Comparison of ENCODE assay signal across 11 cellular contexts in genomic region chr4:7909966-7910720, GRCh38. TPM values are rescaled to one million over a fixed set of nuclear protein-coding genes. Genes with fewer than 3 reads are reported as not detected.
DNase-seq lines count a peak whose midpoint lies in the region; ATAC-seq, FAIRE-seq and TF ChIP-seq lines count a peak whose summit lies in the region.
"Had no signal": no experiment of that assay in that cellular context is flagged by ENCODE, and none has a peak within 500 bp of the region (broad histone marks: within the 10 kb centered on the region; RNA-seq: fewer than 3 reads in every experiment).

No MANE protein-coding gene starts in this region.

- peak overlapping the region; percentile 88 for H3K27ac ChIP-seq in GM23338 (ENCODE audit: low read depth)
- H3K27ac ChIP-seq in K562 (ENCODE audit: extremely low read depth, low read depth, low read length) = no peak overlapping the region

- H3F3A ChIP-seq in GM23338 (replicated peaks; ENCODE audit: low read depth) = no peaks in the 10 kb centered on the region

- TF ChIP-seq CTCF in GM23338 (conservative IDR thresholded peaks at IDR 0.05; ENCODE audit: low read depth in 2 of 2) = no peak
- TF ChIP-seq CTCF in K562 (IDR thresholded peaks at IDR 0.05 in 2 of 3, conservative IDR thresholded peaks at IDR 0.05 in 1 of 3; ENCODE audit: insufficient read depth in 2 of 3, low read depth in 1 of 3, low read length in 3 of 3) = no peak
- TF ChIP-seq CTCF in BE2C (IDR thresholded peaks at IDR 0.05; ENCODE audit: low read depth, low read length) = no peak

- no peaks in the 10 kb centered on the region for H3K9me1 ChIP-seq in K562 (ENCODE audit: control insufficient read depth, insufficient read depth, low read length)

- H3K4me1 Mint-ChIP-seq in GM23338 = peaks cover 58% of the 10 kb centered on the region

- WGBS in K562 (ENCODE audit: insufficient coverage, low coverage, missing lambda C conversion rate) = 0% methylated on average over 11 of the region's 11 CpGs

- H4K20me1 ChIP-seq in GM23338 (replicated peaks; ENCODE audit: insufficient read depth) = no peaks in the 10 kb centered on the region; the same call in 1 of the 2 replicates
- 0 out of 2 replicates have a peak, but pooled peaks cover 4% of the 10 kb centered on the region for H4K20me1 ChIP-seq in K562 (replicated peaks; ENCODE audit: control insufficient read depth, insufficient read depth, low read length)

- H3K36me3 ChIP-seq in GM23338 (ENCODE audit: insufficient read depth) (no peaks in the 10 kb centered on the region), K562 (ENCODE audit: control insufficient read depth, insufficient read depth, low read length) (no peaks in the 10 kb centered on the region), BE2C (peaks cover 8% of the 10 kb centered on the region)

- H2AFZ ChIP-seq in GM23338 (no peak overlapping the region), K562 (ENCODE audit: low read depth, low read length) (no peak overlapping the region)

- peak overlapping the region; percentile 96 for H3K27ac Mint-ChIP-seq in GM23338
- H3K27ac Mint-ChIP-seq: activated CD4-positive, alpha-beta T cell treated with anti-CD3 and anti-CD28 coated beads for 36 hours had no signal

- intact Hi-C loops in K562 (cut with micrococcal nuclease) = no loop called here
- intact Hi-C loops in left ventricle myocardium superior (cut with micrococcal nuclease) = no loop called here

- DNase-seq in GM23338 (ENCODE audit: low spot score) = no peak
- DNase-seq in K562 (ENCODE audit: extremely low read depth in 1 of 4, low spot score in 3 of 4) = no peak
- peak; percentile 42 for DNase-seq in left ventricle myocardium superior
- DNase-seq in skeletal muscle cell (ENCODE audit: low read depth) = peak; percentile 47
- no peak for DNase-seq in SK-N-DZ (ENCODE audit: low spot score)
- DNase-seq in BE2C = no peak
- no peak for DNase-seq in putamen (ENCODE audit: low spot score)
- DNase-seq: activated CD4-positive, alpha-beta T cell treated with anti-CD3 and anti-CD28 coated beads for 36 hours; naive thymus-derived CD4-positive, alpha-beta T cell had no signal

- no peak for TF ChIP-seq RAD21 in K562 (CRISPR knock-in tag; conservative IDR thresholded peaks at IDR 0.05 in 1 of 2, IDR thresholded peaks at IDR 0.05 in 1 of 2)

- in situ Hi-C loops in K562 (cut with MboI) = no loop called here

- POLR2A ChIA-PET in K562 (lab: Yijun Ruan, JAX) = no interaction called here

- no peaks in the 10 kb centered on the region for H3K27me3 Mint-ChIP-seq in GM23338 (ENCODE audit: insufficient read depth, low read depth, poor library complexity)
- H3K27me3 Mint-ChIP-seq: activated CD4-positive, alpha-beta T cell treated with anti-CD3 and anti-CD28 coated beads for 36 hours; central memory CD8-positive, alpha-beta T cell had no signal

- H3K79me2 ChIP-seq in GM23338 (replicated peaks; ENCODE audit: insufficient read depth) = peaks cover 97% of the 10 kb centered on the region
- no peaks in the 10 kb centered on the region for H3K79me2 ChIP-seq in K562 (ENCODE audit: control insufficient read depth, insufficient read depth, low read length)

- H3K4me1 ChIP-seq in GM23338 (ENCODE audit: insufficient read depth) = peaks cover 65% of the 10 kb centered on the region
- no peaks in the 10 kb centered on the region for H3K4me1 ChIP-seq in K562 (replicated peaks in 1 of 2; ENCODE audit: control insufficient read depth in 2 of 2, insufficient read depth in 2 of 2, low read length in 2 of 2)
- peaks cover 70% of the 10 kb centered on the region for H3K4me1 ChIP-seq in BE2C

- H3K27me3 ChIP-seq in GM23338 (ENCODE audit: insufficient read depth) = no peaks in the 10 kb centered on the region
- H3K27me3 ChIP-seq in K562 (ENCODE audit: control insufficient read depth in 2 of 2, insufficient read depth in 2 of 2, low read length in 2 of 2) = peaks cover 18 to 36% of the 10 kb centered on the region in 2 experiments; a peak in 4 of 5 replicates
- no peaks in the 10 kb centered on the region for H3K27me3 ChIP-seq in BE2C

- no peak overlapping the region for H3K4me3 Mint-ChIP-seq in GM23338
- H3K4me3 Mint-ChIP-seq: activated CD4-positive, alpha-beta T cell treated with anti-CD3 and anti-CD28 coated beads for 36 hours; central memory CD8-positive, alpha-beta T cell had no signal

- CTCF ChIA-PET in K562 (lab: Yijun Ruan, JAX; ENCODE audit: low intra/inter-chr PET ratio) = no interaction called here

- no peaks in the 10 kb centered on the region for H3K36me3 Mint-ChIP-seq in GM23338 (ENCODE audit: low read depth)

- TF ChIP-seq EP300 in K562 (IDR thresholded peaks at IDR 0.05; ENCODE audit: low read length) = no peak

- H3K9me2 ChIP-seq in GM23338 (ENCODE audit: insufficient read depth) = no peaks in the 10 kb centered on the region

- H3K9me3 Mint-ChIP-seq in GM23338 = no peaks in the 10 kb centered on the region
- H3K9me3 Mint-ChIP-seq: central memory CD8-positive, alpha-beta T cell had no signal

- no peak for FAIRE-seq in K562 (lab: Jason Lieb, UNC)

- H3K4me3 ChIP-seq in GM23338 (no peak overlapping the region), K562 (no peak overlapping the region), skeletal muscle cell (ENCODE audit: low read depth, low read length) (peak overlapping the region; percentile 25), BE2C (ENCODE audit: low read depth, low read length) (no peak overlapping the region)

- H3K9ac ChIP-seq in K562 (ENCODE audit: insufficient read depth in 1 of 2, low read depth in 2 of 2, low read length in 2 of 2) = no peak overlapping the region

- H3K9me3 ChIP-seq in K562 (replicated peaks; ENCODE audit: control insufficient read depth, insufficient read depth, low read depth, low read length) (no peaks in the 10 kb centered on the region), BE2C (no peaks in the 10 kb centered on the region)

- no peak for TF ChIP-seq POLR2A in K562 (conservative IDR thresholded peaks at IDR 0.05)

- BruUV-seq in K562 (replicated peaks; lab: Mats Ljungman, UMichigan) = no TSS peak

- ATAC-seq in GM23338 (peak; percentile 24), K562 (no peak), left ventricle myocardium superior (peak; percentile 62), GM21360 (IDR thresholded peaks at IDR 0.05; ENCODE audit: unreplicated experiment) (no peak)
- ATAC-seq: activated CD4-positive, alpha-beta T cell treated with anti-CD3 and anti-CD28 coated beads for 36 hours; naive thymus-derived CD4-positive, alpha-beta T cell had no signal

- H3K4me2 ChIP-seq in GM23338 (peak overlapping the region; percentile 53), K562 (ENCODE audit: insufficient read depth, low read length) (no peak overlapping the region)

TF ChIP-seq in GM23338, 12 proteins besides CTCF, POLR2A, EP300 and RAD21 (continues in another document):
- TF ChIP-seq EZH2phosphoT487 (IDR thresholded peaks at IDR 0.05; ENCODE audit: unreplicated experiment) (no peak), STAT1 (IDR thresholded peaks at IDR 0.05; ENCODE audit: unreplicated experiment) (no peak), POLR2AphosphoS5 (IDR thresholded peaks at IDR 0.05; ENCODE audit: low read depth) (no peak), JUNB (IDR thresholded peaks at IDR 0.05; ENCODE audit: unreplicated experiment) (no peak)

TF ChIP-seq in K562, 482 proteins besides CTCF, POLR2A, EP300 and RAD21:
- TF ChIP-seq HDAC3 (IDR thresholded peaks at IDR 0.05; ENCODE audit: borderline replicate concordance, partially characterized antibody) = no peak
- 0 out of 2 replicates have a peak, but pooled peaks have one; percentile 13 for TF ChIP-seq CEBPB (tag; IDR thresholded peaks at IDR 0.05)
- TF ChIP-seq CEBPG (CRISPR knock-in tag; IDR thresholded peaks at IDR 0.05) = no peak
- 0 out of 4 replicates have a peak, but pooled peaks of 1 of the 2 experiments have one; percentile 22 for TF ChIP-seq CEBPG (tag; conservative IDR thresholded peaks at IDR 0.05 in 1 of 2, IDR thresholded peaks at IDR 0.05 in 1 of 2)

RNA-seq across cellular contexts. Expression of gene AFAP1, which starts 29.5 kb away (rescaled TPM):
- total RNA-seq in GM23338 (2014; rRNA removed; shearing (Covaris generic)) = 21.5 and 25.9 TPM in 2 replicates
- 5.4 and 6.5 TPM in 2 replicates for polyA plus RNA-seq in GM23338 (2016; fragmentation: Nextera tagmentation; extraction: Ambion mirVana)
- total RNA-seq in K562 (2011; cell fraction: chromatin; rRNA removed; ENCODE audit: low replicate concordance) = 0.79 and 1.9 TPM in 2 replicates
- 0.17 and 0.39 TPM in 2 replicates for total RNA-seq in K562 (2011; cell fraction: nucleolus; rRNA removed)
- total RNA-seq in K562 (2011; cell fraction: nucleoplasm; rRNA removed) = 0.23 and 1.0 TPM in 2 replicates
- 0.14 and 0.16 TPM in 2 replicates for total RNA-seq in K562 (2014; rRNA removed)
- 0.07 and 0.16 TPM in 2 replicates for total RNA-seq in K562 (2014; rRNA removed; fragmentation: Illumina TruSeq; extraction: Trizol)
- total RNA-seq in K562 (2015; rRNA removed; fragmentation: Illumina TruSeq; extraction: Trizol) = 0.04 and 0.11 TPM in 2 replicates
- total RNA-seq in K562 (2021) = 0.42 and 0.49 TPM in 2 replicates
- polyA plus RNA-seq in K562 (2011; rRNA removed) = 0.07 TPM in 2 replicates
- polyA plus RNA-seq in K562 (2011; cell fraction: cytosol; rRNA removed) = 0.01 and 0.07 TPM in 2 replicates
- 0.13 and 0.20 TPM in 2 replicates for polyA plus RNA-seq in K562 (2011; cell fraction: nucleus; rRNA removed)
- polyA plus RNA-seq in K562 (2012) = 0.30 and 1.0 TPM in 2 replicates
- 0.10 and 0.15 TPM in 2 replicates for polyA plus RNA-seq in K562 (2014; fragmentation: Illumina TruSeq; extraction: Trizol)
- polyA plus RNA-seq in K562 (2014; fragmentation: Nextera tagmentation; extraction: Ambion mirVana) = under 1 TPM in 1 of 2 experiments, not detected in 1; 0.20 TPM
- 0.13 and 0.27 TPM in 2 replicates for polyA plus RNA-seq in K562 (2014; rRNA removed)
- 0.03 and 0.07 TPM in 2 replicates for polyA minus RNA-seq in K562 (2011; rRNA and poly(A)+ RNA removed)
- polyA minus RNA-seq in K562 (2011; cell fraction: cytosol; rRNA and poly(A)+ RNA removed) = 0.55 TPM in 1 of 2 replicates, not detected in the other
- 0.33 and 0.81 TPM in 2 replicates for polyA minus RNA-seq in K562 (2011; cell fraction: nucleus; rRNA and poly(A)+ RNA removed)
- total RNA-seq in left ventricle myocardium superior = 7.7 TPM
- polyA plus RNA-seq in SK-N-DZ (2014; cell fraction: cytosol; rRNA removed) = 20.4 and 24.0 TPM in 2 replicates
- 17.3 and 27.1 TPM in 2 replicates for polyA plus RNA-seq in SK-N-DZ (2014; cell fraction: nucleus; rRNA removed)
- polyA plus RNA-seq in BE2C (2012; ENCODE audit: insufficient read depth, insufficient read length, low read depth) = 34.8 TPM

Comparison
In these comparisons a context has a peak if more than half of its experiments do, and no peak if none do; other contexts are left out.
1. ATAC-seq: peak in GM23338 (single experiment) and left ventricle myocardium superior (single experiment); none in K562 (single experiment) and GM21360 (single experiment).
2. DNase-seq: peak in left ventricle myocardium superior (single experiment) and skeletal muscle cell (single experiment); none in GM23338 (single experiment), K562 (0 of 4), SK-N-DZ (single experiment), BE2C (single experiment) and putamen (single experiment).